ENCODE assay signal across 9 cellular contexts in the genomic region with DNA sequence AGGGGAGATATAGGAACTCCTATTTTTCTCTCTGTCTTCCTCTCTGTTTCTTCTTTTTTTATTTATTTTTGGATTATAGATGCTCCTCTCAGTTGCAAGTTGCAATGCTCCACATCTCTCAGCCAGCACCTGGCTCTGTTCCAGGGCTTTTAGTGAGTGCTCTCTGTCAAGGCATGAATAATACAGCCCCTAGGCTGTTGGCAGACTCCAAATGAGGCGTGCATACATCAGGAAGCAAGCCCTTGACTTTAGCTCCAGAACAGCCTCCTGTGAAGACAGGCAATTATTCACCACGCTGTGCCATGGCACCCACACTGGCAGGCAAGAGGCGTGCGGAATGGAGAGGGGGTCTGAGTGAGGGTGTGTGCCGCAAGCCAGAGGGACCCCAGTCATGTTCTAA.
A peak's percentile ranks its signal among the peaks of the same experiment; 100 is the strongest.
DNase-seq lines count a peak whose midpoint lies in the region; ATAC-seq lines count a peak whose summit lies in the region.
"Had no signal": no experiment of that assay in that cellular context is flagged by ENCODE, and none has a peak within 500 bp of the region (broad histone marks: within the 10 kb centered on the region; RNA-seq: fewer than 3 reads in every experiment).

No MANE protein-coding gene starts in this region.

- ATAC-seq in GM21423 (IDR thresholded peaks at IDR 0.05; ENCODE audit: unreplicated experiment) (no peak), GM18519 (IDR thresholded peaks at IDR 0.05; ENCODE audit: low FRiP score, unreplicated experiment) (no peak), HG03457 (IDR thresholded peaks at IDR 0.05; ENCODE audit: unreplicated experiment) (no peak)

- DNase-seq in ELR (ENCODE audit: low read depth): peak; percentile 0
- peak; percentile 93 for DNase-seq in NCI-H2227 (lab: John Stamatoyannopoulos, UW; ENCODE audit: unreplicated experiment)
- peak; percentile 56 for DNase-seq in cerebellum (ENCODE audit: low spot score)
- DNase-seq in nucleus accumbens (lab: John Stamatoyannopoulos, UW): peak in 38 of 56 donors; percentile 16 to 87 (median 43)
- DNase-seq in cortex of kidney (lab: John Stamatoyannopoulos, UW): no peak
- DNase-seq: activated CD8-positive, alpha-beta memory T cell treated with anti-CD3 and anti-CD28 coated beads, Interleukin-2, amount 50 U/mL, for 48 hours had no signal
